Comparison of ENCODE assay signal across 1 cellular context in the genomic region with DNA sequence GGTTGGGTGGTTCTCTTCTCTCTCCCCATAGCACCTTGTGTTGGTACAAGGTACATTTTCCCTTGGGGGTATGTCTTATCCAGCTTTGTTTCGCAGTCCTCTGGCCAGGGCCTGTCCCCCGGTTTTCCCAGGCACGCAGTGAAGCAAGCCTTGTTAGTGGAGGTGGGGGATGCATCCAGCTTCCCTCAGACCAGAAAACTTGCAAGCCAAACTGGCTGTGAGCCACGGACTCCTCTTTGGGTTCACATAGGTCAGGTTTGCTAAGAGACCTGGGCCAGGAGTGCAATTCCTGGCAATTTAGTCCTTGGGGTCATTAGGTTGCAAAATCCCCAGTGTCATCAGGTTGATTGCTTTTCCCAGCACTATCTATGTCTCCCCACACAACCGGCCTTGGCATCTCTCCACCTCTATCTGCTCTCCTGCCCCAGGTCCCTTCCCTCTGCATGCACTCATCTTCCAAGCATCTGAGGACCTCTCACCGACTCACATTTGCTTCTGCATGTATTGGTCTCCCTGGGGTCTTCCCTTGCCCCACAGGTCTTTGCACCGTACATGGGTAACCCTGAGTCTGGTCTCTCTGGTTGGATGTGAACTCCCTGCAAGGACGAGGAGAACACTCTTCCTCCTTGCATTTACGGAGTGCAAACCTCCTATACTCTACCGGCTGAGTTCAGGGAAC.
TF ChIP-seq lines count a peak whose summit lies in the region.

No MANE protein-coding gene starts in this region.

TF ChIP-seq in HepG2, 621 proteins besides CTCF, POLR2A, EP300 and RAD21 (continued from another document and continues in another):
- TF ChIP-seq AKNA (CRISPR knock-in tag; IDR thresholded peaks at IDR 0.05; ENCODE audit: borderline replicate concordance) (no peak), CENPX (CRISPR knock-in tag; IDR thresholded peaks at IDR 0.05) (no peak), ZFP90 (CRISPR knock-in tag; IDR thresholded peaks at IDR 0.05; ENCODE audit: borderline replicate concordance) (0 out of 2 replicates have a peak, but pooled peaks have one; percentile 45), ZNF230 (CRISPR knock-in tag; IDR thresholded peaks at IDR 0.05) (peak; percentile 56), JUNB (CRISPR knock-in tag; IDR thresholded peaks at IDR 0.05; ENCODE audit: borderline replicate concordance) (no peak), MAX (IDR thresholded peaks at IDR 0.05) (no peak), MXD4 (CRISPR knock-in tag; IDR thresholded peaks at IDR 0.05) (no peak), MEF2D (CRISPR knock-in tag; IDR thresholded peaks at IDR 0.05) (peak; percentile 39; the same call in 1 of the 2 replicates), JUND (CRISPR knock-in tag; IDR thresholded peaks at IDR 0.05) (no peak), SOX13 (IDR thresholded peaks at IDR 0.05) (no peak), SOX13 (CRISPR knock-in tag; conservative IDR thresholded peaks at IDR 0.05 in 1 of 2, IDR thresholded peaks at IDR 0.05 in 1 of 2) (peak in 1 of 2 experiments; percentile 61; a peak in 2 of 4 replicates), NFYC (CRISPR knock-in tag; IDR thresholded peaks at IDR 0.05) (no peak), RXRB (CRISPR knock-in tag; IDR thresholded peaks at IDR 0.05; ENCODE audit: borderline replicate concordance) (peak; percentile 64), PITX1 (CRISPR knock-in tag; IDR thresholded peaks at IDR 0.05) (peak; percentile 24; the same call in 1 of the 2 replicates), NCOA2 (CRISPR knock-in tag; IDR thresholded peaks at IDR 0.05) (peak; percentile 82), SKI (IDR thresholded peaks at IDR 0.05; ENCODE audit: partially characterized antibody) (peak; percentile 62), TBX3 (IDR thresholded peaks at IDR 0.05; ENCODE audit: borderline replicate concordance) (no peak), ZBTB43 (CRISPR knock-in tag; conservative IDR thresholded peaks at IDR 0.05) (no peak; the same call in 1 of the 2 replicates), ZNF672 (CRISPR knock-in tag; IDR thresholded peaks at IDR 0.05) (no peak), KLF15 (CRISPR knock-in tag; IDR thresholded peaks at IDR 0.05; ENCODE audit: borderline replicate concordance) (no peak), MEIS2 (CRISPR knock-in tag; IDR thresholded peaks at IDR 0.05) (peak; percentile 57; the same call in 1 of the 2 replicates), BCL3 (CRISPR knock-in tag; IDR thresholded peaks at IDR 0.05) (peak; percentile 67; the same call in 1 of the 2 replicates), ZSCAN30 (CRISPR knock-in tag; IDR thresholded peaks at IDR 0.05) (no peak), ZNF607 (CRISPR knock-in tag; IDR thresholded peaks at IDR 0.05; ENCODE audit: borderline replicate concordance) (no peak), WIZ (CRISPR knock-in tag; IDR thresholded peaks at IDR 0.05) (no peak), STAT5B (CRISPR knock-in tag; IDR thresholded peaks at IDR 0.05) (no peak), ZBTB1 (CRISPR knock-in tag; IDR thresholded peaks at IDR 0.05; ENCODE audit: borderline replicate concordance) (no peak), ZSCAN9 (CRISPR knock-in tag; IDR thresholded peaks at IDR 0.05; ENCODE audit: borderline replicate concordance) (no peak), KAT7 (CRISPR knock-in tag; IDR thresholded peaks at IDR 0.05; ENCODE audit: borderline replicate concordance) (peak; percentile 61; the same call in 1 of the 2 replicates), ZNF256 (CRISPR knock-in tag; conservative IDR thresholded peaks at IDR 0.05) (0 out of 2 replicates have a peak, but pooled peaks have one; percentile 30), SIX1 (CRISPR knock-in tag; IDR thresholded peaks at IDR 0.05; ENCODE audit: borderline replicate concordance) (peak; percentile 65), TCF7 (IDR thresholded peaks at IDR 0.05; ENCODE audit: low read depth) (no peak), ZNF326 (CRISPR knock-in tag; IDR thresholded peaks at IDR 0.05; ENCODE audit: borderline replicate concordance) (no peak), HMGA1 (CRISPR knock-in tag; conservative IDR thresholded peaks at IDR 0.05) (no peak), PHF21A (CRISPR knock-in tag; IDR thresholded peaks at IDR 0.05) (peak; percentile 71; the same call in 1 of the 2 replicates), RBM22 (optimal IDR thresholded peaks at IDR 0.05; ENCODE audit: low read length) (no peak), STAG1 (CRISPR knock-in tag; IDR thresholded peaks at IDR 0.05) (0 out of 2 replicates have a peak, but pooled peaks have one; percentile 1), ZNF883 (CRISPR knock-in tag; IDR thresholded peaks at IDR 0.05; ENCODE audit: not compliant biosample characterization) (peak; percentile 35), SUZ12 (IDR thresholded peaks at IDR 0.05; ENCODE audit: low read depth, low read length) (no peak), SNRNP70 (IDR thresholded peaks at IDR 0.05; ENCODE audit: low read depth, low read length) (no peak), ZBTB38 (CRISPR knock-in tag; IDR thresholded peaks at IDR 0.05) (0 out of 2 replicates have a peak, but pooled peaks have one; percentile 51), ZNF746 (CRISPR knock-in tag; IDR thresholded peaks at IDR 0.05) (peak; percentile 28; the same call in 1 of the 2 replicates), HDAC1 (CRISPR knock-in tag; IDR thresholded peaks at IDR 0.05) (peak; percentile 41; the same call in 1 of the 2 replicates), NCOA1 (CRISPR knock-in tag; IDR thresholded peaks at IDR 0.05) (0 out of 2 replicates have a peak, but pooled peaks have one; percentile 53), ISL2 (CRISPR knock-in tag; IDR thresholded peaks at IDR 0.05) (peak; percentile 72)
- TF ChIP-seq, protein P1, sequence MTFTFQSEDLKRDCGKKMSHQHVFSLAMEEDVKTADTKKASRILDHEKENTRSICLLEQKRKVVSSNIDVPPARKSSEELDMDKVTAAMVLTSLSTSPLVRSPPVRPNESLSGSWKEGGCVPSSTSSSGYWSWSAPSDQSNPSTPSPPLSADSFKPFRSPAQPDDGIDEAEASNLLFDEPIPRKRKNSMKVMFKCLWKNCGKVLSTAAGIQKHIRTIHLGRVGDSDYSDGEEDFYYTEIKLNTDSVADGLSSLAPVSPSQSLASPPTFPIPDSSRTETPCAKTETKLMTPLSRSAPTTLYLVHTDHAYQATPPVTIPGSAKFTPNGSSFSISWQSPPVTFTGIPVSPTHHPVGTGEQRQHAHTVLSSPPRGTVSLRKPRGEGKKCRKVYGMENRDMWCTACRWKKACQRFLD (CRISPR knock-in tag; IDR thresholded peaks at IDR 0.05; ENCODE audit: borderline replicate concordance): 0 out of 2 replicates have a peak, but pooled peaks have one; percentile 47
- TF ChIP-seq, protein P2, sequence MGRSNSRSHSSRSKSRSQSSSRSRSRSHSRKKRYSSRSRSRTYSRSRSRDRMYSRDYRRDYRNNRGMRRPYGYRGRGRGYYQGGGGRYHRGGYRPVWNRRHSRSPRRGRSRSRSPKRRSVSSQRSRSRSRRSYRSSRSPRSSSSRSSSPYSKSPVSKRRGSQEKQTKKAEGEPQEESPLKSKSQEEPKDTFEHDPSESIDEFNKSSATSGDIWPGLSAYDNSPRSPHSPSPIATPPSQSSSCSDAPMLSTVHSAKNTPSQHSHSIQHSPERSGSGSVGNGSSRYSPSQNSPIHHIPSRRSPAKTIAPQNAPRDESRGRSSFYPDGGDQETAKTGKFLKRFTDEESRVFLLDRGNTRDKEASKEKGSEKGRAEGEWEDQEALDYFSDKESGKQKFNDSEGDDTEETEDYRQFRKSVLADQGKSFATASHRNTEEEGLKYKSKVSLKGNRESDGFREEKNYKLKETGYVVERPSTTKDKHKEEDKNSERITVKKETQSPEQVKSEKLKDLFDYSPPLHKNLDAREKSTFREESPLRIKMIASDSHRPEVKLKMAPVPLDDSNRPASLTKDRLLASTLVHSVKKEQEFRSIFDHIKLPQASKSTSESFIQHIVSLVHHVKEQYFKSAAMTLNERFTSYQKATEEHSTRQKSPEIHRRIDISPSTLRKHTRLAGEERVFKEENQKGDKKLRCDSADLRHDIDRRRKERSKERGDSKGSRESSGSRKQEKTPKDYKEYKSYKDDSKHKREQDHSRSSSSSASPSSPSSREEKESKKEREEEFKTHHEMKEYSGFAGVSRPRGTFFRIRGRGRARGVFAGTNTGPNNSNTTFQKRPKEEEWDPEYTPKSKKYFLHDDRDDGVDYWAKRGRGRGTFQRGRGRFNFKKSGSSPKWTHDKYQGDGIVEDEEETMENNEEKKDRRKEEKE (IDR thresholded peaks at IDR 0.05): no peak
- TF ChIP-seq, protein P3, sequence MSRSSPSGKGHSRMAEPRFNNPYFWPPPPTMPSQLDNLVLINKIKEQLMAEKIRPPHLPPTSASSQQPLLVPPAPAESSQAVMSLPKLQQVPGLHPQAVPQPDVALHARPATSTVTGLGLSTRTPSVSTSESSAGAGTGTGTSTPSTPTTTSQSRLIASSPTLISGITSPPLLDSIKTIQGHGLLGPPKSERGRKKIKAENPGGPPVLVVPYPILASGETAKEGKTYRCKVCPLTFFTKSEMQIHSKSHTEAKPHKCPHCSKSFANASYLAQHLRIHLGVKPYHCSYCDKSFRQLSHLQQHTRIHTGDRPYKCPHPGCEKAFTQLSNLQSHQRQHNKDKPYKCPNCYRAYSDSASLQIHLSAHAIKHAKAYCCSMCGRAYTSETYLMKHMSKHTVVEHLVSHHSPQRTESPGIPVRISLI (CRISPR knock-in tag; IDR thresholded peaks at IDR 0.05; ENCODE audit: borderline replicate concordance): no peak
- TF ChIP-seq, protein P4, sequence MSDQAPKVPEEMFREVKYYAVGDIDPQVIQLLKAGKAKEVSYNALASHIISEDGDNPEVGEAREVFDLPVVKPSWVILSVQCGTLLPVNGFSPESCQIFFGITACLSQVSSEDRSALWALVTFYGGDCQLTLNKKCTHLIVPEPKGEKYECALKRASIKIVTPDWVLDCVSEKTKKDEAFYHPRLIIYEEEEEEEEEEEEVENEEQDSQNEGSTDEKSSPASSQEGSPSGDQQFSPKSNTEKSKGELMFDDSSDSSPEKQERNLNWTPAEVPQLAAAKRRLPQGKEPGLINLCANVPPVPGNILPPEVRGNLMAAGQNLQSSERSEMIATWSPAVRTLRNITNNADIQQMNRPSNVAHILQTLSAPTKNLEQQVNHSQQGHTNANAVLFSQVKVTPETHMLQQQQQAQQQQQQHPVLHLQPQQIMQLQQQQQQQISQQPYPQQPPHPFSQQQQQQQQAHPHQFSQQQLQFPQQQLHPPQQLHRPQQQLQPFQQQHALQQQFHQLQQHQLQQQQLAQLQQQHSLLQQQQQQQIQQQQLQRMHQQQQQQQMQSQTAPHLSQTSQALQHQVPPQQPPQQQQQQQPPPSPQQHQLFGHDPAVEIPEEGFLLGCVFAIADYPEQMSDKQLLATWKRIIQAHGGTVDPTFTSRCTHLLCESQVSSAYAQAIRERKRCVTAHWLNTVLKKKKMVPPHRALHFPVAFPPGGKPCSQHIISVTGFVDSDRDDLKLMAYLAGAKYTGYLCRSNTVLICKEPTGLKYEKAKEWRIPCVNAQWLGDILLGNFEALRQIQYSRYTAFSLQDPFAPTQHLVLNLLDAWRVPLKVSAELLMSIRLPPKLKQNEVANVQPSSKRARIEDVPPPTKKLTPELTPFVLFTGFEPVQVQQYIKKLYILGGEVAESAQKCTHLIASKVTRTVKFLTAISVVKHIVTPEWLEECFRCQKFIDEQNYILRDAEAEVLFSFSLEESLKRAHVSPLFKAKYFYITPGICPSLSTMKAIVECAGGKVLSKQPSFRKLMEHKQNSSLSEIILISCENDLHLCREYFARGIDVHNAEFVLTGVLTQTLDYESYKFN (CRISPR knock-in tag; conservative IDR thresholded peaks at IDR 0.05): peak; percentile 63
